Comparison of ENCODE assay signal across 26 cellular contexts in genomic region chr2:241551998-241552737, GRCh38. TPM values are rescaled to one million over a fixed set of nuclear protein-coding genes. Genes with fewer than 3 reads are reported as not detected.
A peak's percentile ranks its signal among the peaks of the same experiment; 100 is the strongest.
DNase-seq lines count a peak whose midpoint lies in the region; ATAC-seq and TF ChIP-seq lines count a peak whose summit lies in the region.
"Had no signal": no experiment of that assay in that cellular context is flagged by ENCODE, and none has a peak within 500 bp of the region (broad histone marks: within the 10 kb centered on the region; RNA-seq: fewer than 3 reads in every experiment).

No MANE protein-coding gene starts in this region.

- H2AFZ ChIP-seq in OCI-LY7 (ENCODE audit: low read length): no peak overlapping the region
- H2AFZ ChIP-seq: GM23338, parathyroid adenoma had no signal

- POLR2A ChIA-PET in MCF 10A (lab: Yijun Ruan, JAX): no interaction called here
- POLR2A ChIA-PET in OCI-LY7 (lab: Charles Lee): no interaction called here

- ATAC-seq in heart right ventricle: peak in 7 of 8 donors; percentile 21 to 71 (median 36)
- peak; percentile 6 to 20 (median 10) for ATAC-seq in right lobe of liver
- ATAC-seq: GM23338; naive thymus-derived CD8-positive, alpha-beta T cell had no signal

- H3K36me3 ChIP-seq in breast epithelium (no peaks in the 10 kb centered on the region), heart right ventricle (no peaks in the 10 kb centered on the region), right lobe of liver (no peaks in the 10 kb centered on the region), suprapubic skin (no peaks in the 10 kb centered on the region), OCI-LY7 (ENCODE audit: insufficient read depth, low read length) (no peaks in the 10 kb centered on the region)
- H3K36me3 ChIP-seq: SJCRH30, tibial nerve had no signal

- TF ChIP-seq POLR2A in breast epithelium (IDR thresholded peaks at IDR 0.05): no peak
- TF ChIP-seq POLR2A in right lobe of liver (IDR thresholded peaks at IDR 0.05): no peak
- TF ChIP-seq POLR2A in suprapubic skin (IDR thresholded peaks at IDR 0.05): no peak

- TF ChIP-seq CTCF in breast epithelium (IDR thresholded peaks at IDR 0.05) (no peak), MCF 10A (IDR thresholded peaks at IDR 0.05; ENCODE audit: unreplicated experiment) (no peak), heart right ventricle (IDR thresholded peaks at IDR 0.05) (no peak), right lobe of liver (IDR thresholded peaks at IDR 0.05) (no peak), suprapubic skin (IDR thresholded peaks at IDR 0.05) (no peak), GM10266 (IDR thresholded peaks at IDR 0.05; ENCODE audit: control insufficient read depth, insufficient read depth, low read depth, missing control alignments) (no peak), OCI-LY7 (conservative IDR thresholded peaks at IDR 0.05; ENCODE audit: low read length) (no peak)

- no peaks in the 10 kb centered on the region for H3K9me3 Mint-ChIP-seq in MCF 10A (ENCODE audit: unreplicated experiment)
- H3K9me3 Mint-ChIP-seq: stimulated activated naive CD8-positive, alpha-beta T cell treated with anti-CD3 and anti-CD28 coated beads, Interleukin-15, Interleukin-2, amounts not matched to agents 100 ng/mL and 50 ng/mL, for 24 hours had no signal

- CTCF ChIA-PET in MCF 10A (lab: Yijun Ruan, JAX): no interaction called here
- CTCF ChIA-PET in OCI-LY7 (lab: Charles Lee; ENCODE audit: unreplicated experiment): no interaction called here

- no peaks in the 10 kb centered on the region for H3K27me3 Mint-ChIP-seq in MCF 10A (ENCODE audit: insufficient read depth, unreplicated experiment)

- H3K27ac ChIP-seq in breast epithelium (no peak overlapping the region), heart right ventricle (peak overlapping the region in 1 of 10 donors; percentile 39), right lobe of liver (peak overlapping the region in 2 of 3 donors; percentile 24 to 53), suprapubic skin (no peak overlapping the region), OCI-LY7 (ENCODE audit: low read depth, low read length, poor library complexity, severe bottlenecking) (no peak overlapping the region)
- H3K27ac ChIP-seq: 22Rv1, parathyroid adenoma, SJCRH30, tibial nerve had no signal

- H3K4me3 Mint-ChIP-seq in MCF 10A (ENCODE audit: unreplicated experiment): no peak overlapping the region
- H3K4me3 Mint-ChIP-seq: activated T-cell treated with anti-CD3 and anti-CD28 coated beads, Interleukin-2, amount 50 U/mL, for 24 hours; brain; GM23338; mesothelial cell of epicardium; naive thymus-derived CD8-positive, alpha-beta T cell; stimulated activated naive CD8-positive, alpha-beta T cell treated with anti-CD3 and anti-CD28 coated beads, Interleukin-15, Interleukin-2, amounts not matched to agents 100 ng/mL and 50 ng/mL, for 24 hours had no signal

- no peak overlapping the region for H3K4me2 ChIP-seq in OCI-LY7 (ENCODE audit: low read length)
- H3K4me2 ChIP-seq: GM23338 had no signal

- TF ChIP-seq EP300 in suprapubic skin (IDR thresholded peaks at IDR 0.05): no peak

- no peaks in the 10 kb centered on the region for H4K20me1 ChIP-seq in OCI-LY7 (ENCODE audit: insufficient read depth, low read length)

- no peaks in the 10 kb centered on the region for H3K36me3 Mint-ChIP-seq in MCF 10A (ENCODE audit: insufficient read depth, unreplicated experiment)
- H3K36me3 Mint-ChIP-seq: brain had no signal

- H3K27me3 ChIP-seq in breast epithelium (no peaks in the 10 kb centered on the region), heart right ventricle (peaks cover 0 to 41% (median 7%) of the 10 kb centered on the region in 7 donors), right lobe of liver (no peaks in the 10 kb centered on the region), suprapubic skin (peaks cover 14% of the 10 kb centered on the region)
- H3K27me3 ChIP-seq: SJCRH30 had no signal

- no peaks in the 10 kb centered on the region for H3K79me2 ChIP-seq in OCI-LY7 (ENCODE audit: insufficient read depth, low read depth, low read length)
- H3K79me2 ChIP-seq: parathyroid adenoma had no signal

- intact Hi-C loops in breast epithelium (cut with DNase I; ENCODE audit: low total_unique reads): no loop called here
- intact Hi-C loops in MCF 10A (cut with micrococcal nuclease): no loop called here
- intact Hi-C loops in heart right ventricle (cut with DNase I): no loop called here
- intact Hi-C loops in right lobe of liver (cut with DNase I): no loop called here
- intact Hi-C loops in OCI-LY7 (cut with micrococcal nuclease; ENCODE audit: unreplicated experiment): no loop called here

- peaks cover 8% of the 10 kb centered on the region for H3K4me1 Mint-ChIP-seq in MCF 10A (ENCODE audit: insufficient read depth, unreplicated experiment)
- H3K4me1 Mint-ChIP-seq: brain had no signal

- H3K4me1 ChIP-seq in breast epithelium: peaks cover 0 to under 1% of the 10 kb centered on the region in 2 donors
- H3K4me1 ChIP-seq in heart right ventricle: peaks cover 0 to 15% (median 2%) of the 10 kb centered on the region in 9 donors
- H3K4me1 ChIP-seq in right lobe of liver: peaks cover 0 to 32% (median 13%) of the 10 kb centered on the region in 4 donors
- peaks cover 10% of the 10 kb centered on the region for H3K4me1 ChIP-seq in suprapubic skin
- peaks cover 7% of the 10 kb centered on the region for H3K4me1 ChIP-seq in OCI-LY7 (ENCODE audit: insufficient read depth, low read length, poor library complexity, severe bottlenecking)

- BruUV-seq in MCF 10A (replicated peaks; lab: Mats Ljungman, UMichigan) (no TSS peak), OCI-LY7 (replicated peaks; lab: Mats Ljungman, UMichigan) (no TSS peak)

- H3K9me3 ChIP-seq in breast epithelium (peaks cover 3 to 4% of the 10 kb centered on the region in 2 donors), heart right ventricle (peaks cover 0 to 17% (median 6%) of the 10 kb centered on the region in 11 donors), right lobe of liver (no peaks in the 10 kb centered on the region), suprapubic skin (no peaks in the 10 kb centered on the region), OCI-LY7 (ENCODE audit: low read length) (no peaks in the 10 kb centered on the region)

- H3K9me2 ChIP-seq in OCI-LY7 (ENCODE audit: insufficient read depth, low read length): no peaks in the 10 kb centered on the region

- WGBS in heart right ventricle, 2 donors: 64 to 65% methylated on average over 33 of the region's 33 CpGs
- WGBS in right lobe of liver (ENCODE audit: insufficient coverage, low coverage, low lambda C conversion rate, missing lambda C conversion rate): 48% methylated on average over 19 of the region's 33 CpGs
- WGBS in suprapubic skin: 51% methylated on average over 33 of the region's 33 CpGs

- DNase-seq in breast epithelium (ENCODE audit: low spot score in 2 of 2) (no peak), MCF 10A (ENCODE audit: unreplicated experiment) (no peak), heart right ventricle (no peak), right lobe of liver (no peak), suprapubic skin (ENCODE audit: low spot score in 2 of 2) (no peak), SW 1271 (lab: John Stamatoyannopoulos, UW) (no peak), GM10266 (ENCODE audit: extremely low spot score) (no peak), OCI-LY7 (ENCODE audit: low spot score) (no peak)
- DNase-seq: activated T-cell treated with anti-CD3 and anti-CD28 coated beads, Interleukin-2, amount 50 U/mL, for 24 hours; effector CD8-positive, alpha-beta T cell; erythroblast; foreskin fibroblast; hippocampal formation; NCI-H1436 treated with DMSO at 0.1 percent for 48 hours; NCI-H510A; NK-92 treated with Interleukin-12 subunit alpha and Interleukin-12 subunit beta, amount 100 ng/mL, for 24 hours; SJCRH30; stimulated activated CD4-positive, alpha-beta T cell treated with anti-CD3 and anti-CD28 coated beads, Interleukin-15, amount 100 ng/mL, for 24 hours had no signal

- no peak overlapping the region for H3K27ac Mint-ChIP-seq in MCF 10A (ENCODE audit: low read depth, unreplicated experiment)
- H3K27ac Mint-ChIP-seq: activated T-cell treated with anti-CD3 and anti-CD28 coated beads, Interleukin-2, amount 50 U/mL, for 24 hours; brain; GM23338; mesothelial cell of epicardium; stimulated activated naive CD8-positive, alpha-beta T cell treated with anti-CD3 and anti-CD28 coated beads, Interleukin-15, Interleukin-2, amounts not matched to agents 100 ng/mL and 50 ng/mL, for 24 hours had no signal

- H3K4me3 ChIP-seq in breast epithelium: peak overlapping the region in 2 of 3 donors; percentile 24 to 51
- H3K4me3 ChIP-seq in heart right ventricle: peak overlapping the region in 4 of 10 donors; percentile 7 to 28 (median 12)
- peak overlapping the region; percentile 18 to 47 (median 42) for H3K4me3 ChIP-seq in right lobe of liver
- H3K4me3 ChIP-seq in suprapubic skin: peak overlapping the region; percentile 27
- no peak overlapping the region for H3K4me3 ChIP-seq in OCI-LY7 (ENCODE audit: low read depth, low read length, poor library complexity, severe bottlenecking)
- H3K4me3 ChIP-seq: GM23338, SJCRH30, tibial nerve had no signal

RNA-seq across cellular contexts. Expression of gene BOK, which starts 6.4 kb away (rescaled TPM):
- 10 to 100 TPM; 32.2 to 77.6 (median 40.3) TPM for total RNA-seq in breast epithelium
- 15.5 and 18.6 TPM in 2 replicates for total RNA-seq in MCF 10A (2022)
- 10 to 100 TPM in 1 of 10 donors, 1 to 10 TPM in 9; 2.3 to 15.6 (median 3.3) TPM for total RNA-seq in heart right ventricle
- 10 to 100 TPM in 1 of 2 donors, 1 to 10 TPM in 1; 1.6 to 10.3 TPM for polyA plus RNA-seq in heart right ventricle
- 100 to 1,000 TPM in 3 of 6 experiments, 10 to 100 TPM in 3; 50.1 to 119 (median 90.5) TPM for total RNA-seq in right lobe of liver
- total RNA-seq in suprapubic skin: 10 to 100 TPM; 32.4 to 61.6 (median 60.5) TPM
- not detected in 2 replicates for total RNA-seq in OCI-LY7 (2014; rRNA removed; shearing (Covaris generic))
- not detected in 2 replicates for total RNA-seq in OCI-LY7 (2022)
- total RNA-seq: naive thymus-derived CD8-positive, alpha-beta T cell had no signal

RNA-seq across cellular contexts. Expression of gene STK25, which starts 43.8 kb away (rescaled TPM):
- total RNA-seq in breast epithelium (100 to 1,000 TPM; 102 to 139 (median 126) TPM), MCF 10A (2022) (102 and 117 TPM in 2 replicates), heart right ventricle (100 to 1,000 TPM in 1 of 10 donors, 10 to 100 TPM in 9; 66.1 to 104 (median 81.9) TPM), right lobe of liver (10 to 100 TPM; 51.0 to 99.1 (median 63.5) TPM), suprapubic skin (100 to 1,000 TPM; 131 to 232 (median 147) TPM), OCI-LY7 (2022) (120 and 135 TPM in 2 replicates)
- polyA plus RNA-seq in heart right ventricle: 100 to 1,000 TPM; 129 to 147 TPM
- 167 and 201 TPM in 2 replicates for total RNA-seq in OCI-LY7 (2014; rRNA removed; shearing (Covaris generic))

Comparison
In these comparisons a context has a peak if more than half of its experiments do, and no peak if none do; other contexts are left out.
1. H3K27ac ChIP-seq: peak in right lobe of liver (2 of 3); none in breast epithelium (0 of 2), suprapubic skin (single experiment) and OCI-LY7 (single experiment).